ENCODE assay signal across 16 cellular contexts in genomic region chr15:100171411-100171810, GRCh38.
DNase-seq lines count a peak whose midpoint lies in the region; ATAC-seq and TF ChIP-seq lines count a peak whose summit lies in the region.
"Had no signal": no experiment of that assay in that cellular context is flagged by ENCODE, and none has a peak within 500 bp of the region (broad histone marks: within the 10 kb centered on the region; RNA-seq: fewer than 3 reads in every experiment).

No MANE protein-coding gene starts in this region.

- no peaks in the 10 kb centered on the region for H3K9me2 ChIP-seq in hepatocyte (replicated peaks; ENCODE audit: insufficient read depth)

- no peaks in the 10 kb centered on the region for H3K27me3 Mint-ChIP-seq in WTC11 (ENCODE audit: low read depth)
- H3K27me3 Mint-ChIP-seq: B cell; CD4-positive, alpha-beta T cell had no signal

- H3K9ac ChIP-seq in KMS-11 = no peak overlapping the region

- H3K27me3 ChIP-seq in KMS-11 (ENCODE audit: insufficient read depth, low read depth) = peaks cover 14% of the 10 kb centered on the region; the same call in 1 of the 2 replicates
- H3K27me3 ChIP-seq in hepatocyte = no peaks in the 10 kb centered on the region

- peaks cover 13% of the 10 kb centered on the region for H3K9me3 Mint-ChIP-seq in WTC11

- DNase-seq in caudate nucleus (lab: John Stamatoyannopoulos, UW) = no peak
- DNase-seq in hepatocyte (ENCODE audit: low spot score) = no peak
- peak; percentile 62 for DNase-seq in mesenteric fat pad (ENCODE audit: low spot score)
- no peak for DNase-seq in LoVo (ENCODE audit: low spot score)
- no peak for DNase-seq in UCSD-AML1 (lab: John Stamatoyannopoulos, UW; ENCODE audit: unreplicated experiment)
- DNase-seq in WTC11 (ENCODE audit: low spot score) = no peak
- DNase-seq: C1 segment of cervical spinal cord; Calu3; CD4-positive, alpha-beta T cell; DMS 273 treated with DMSO at 0.1 percent for 48 hours; GOT3; HFFc6 had no signal

- H3K36me3 Mint-ChIP-seq in WTC11 = no peaks in the 10 kb centered on the region; the same call in 1 of the 2 replicates

- ATAC-seq in GM21529 (IDR thresholded peaks at IDR 0.05; ENCODE audit: unreplicated experiment) = no peak
- ATAC-seq in WTC11 = no peak

- H2AFZ ChIP-seq in KMS-11 (ENCODE audit: low read depth) = no peak overlapping the region
- no peak overlapping the region for H2AFZ ChIP-seq in hepatocyte

- H3K27ac ChIP-seq in KMS-11 (no peak overlapping the region), caudate nucleus (ENCODE audit: low read depth, low read length) (peak overlapping the region; percentile 19), hepatocyte (peak overlapping the region; percentile 83)

- H3K4me2 ChIP-seq in KMS-11 (peak overlapping the region; percentile 76; the same call in 1 of the 2 replicates), hepatocyte (no peak overlapping the region)

- H3K4me1 ChIP-seq in KMS-11 (ENCODE audit: low read depth, poor library complexity, severe bottlenecking) (peaks cover 21% of the 10 kb centered on the region), hepatocyte (ENCODE audit: insufficient read depth) (peaks cover 31% of the 10 kb centered on the region)
- H3K4me1 ChIP-seq: HAP-1 had no signal

- CTCF ChIA-PET in WTC11 (lab: Charles Lee) = no interaction called here

- H3K4me1 Mint-ChIP-seq in WTC11 = peaks cover 6% of the 10 kb centered on the region; the same call in 1 of the 2 replicates
- H3K4me1 Mint-ChIP-seq: B cell had no signal

- H3K4me3 ChIP-seq in KMS-11 (IDR thresholded peaks at IDR 0.05; ENCODE audit: insufficient read depth, low read depth, low read length) = no peak overlapping the region
- H3K4me3 ChIP-seq in hepatocyte = no peak overlapping the region
- H3K4me3 ChIP-seq: HAP-1 had no signal

- H3K36me3 ChIP-seq in KMS-11 (ENCODE audit: insufficient read depth) (no peaks in the 10 kb centered on the region), hepatocyte (replicated peaks; ENCODE audit: insufficient read depth, low read depth) (no peaks in the 10 kb centered on the region)
- H3K36me3 ChIP-seq: HAP-1 had no signal

- H3K4me3 Mint-ChIP-seq in WTC11 = no peak overlapping the region
- H3K4me3 Mint-ChIP-seq: B cell; CD4-positive, alpha-beta T cell; HFFc6 had no signal

- 100% methylated on average over 5 of the region's 5 CpGs for WGBS in hepatocyte (ENCODE audit: low lambda C conversion rate, missing lambda C conversion rate)

- H3K79me2 ChIP-seq in KMS-11 (ENCODE audit: insufficient read depth, low read depth) (no peaks in the 10 kb centered on the region), hepatocyte (no peaks in the 10 kb centered on the region)

- no peaks in the 10 kb centered on the region for H3K9me3 ChIP-seq in hepatocyte (ENCODE audit: low read depth)
- H3K9me3 ChIP-seq: HAP-1 had no signal

- no peak overlapping the region for H3K27ac Mint-ChIP-seq in WTC11
- H3K27ac Mint-ChIP-seq: B cell; CD4-positive, alpha-beta T cell; HFFc6 had no signal

- POLR2A ChIA-PET in WTC11 (lab: Charles Lee) = no interaction called here

- TF ChIP-seq CTCF in KMS-11 (conservative IDR thresholded peaks at IDR 0.05; ENCODE audit: low read depth, low read length) (no peak), hepatocyte (IDR thresholded peaks at IDR 0.05; ENCODE audit: poor library complexity) (no peak), WTC11 (IDR thresholded peaks at IDR 0.05) (no peak)

- H4K20me1 ChIP-seq in KMS-11 (ENCODE audit: insufficient read depth) = peaks cover 6% of the 10 kb centered on the region; the same call in 1 of the 2 replicates
- H4K20me1 ChIP-seq in hepatocyte (ENCODE audit: insufficient read depth, poor library complexity, severe bottlenecking) = no peaks in the 10 kb centered on the region

TF ChIP-seq in WTC11, 78 proteins besides CTCF, POLR2A, EP300 and RAD21 (continues in another document):
- TF ChIP-seq USF2 (CRISPR knock-in tag; IDR thresholded peaks at IDR 0.05) (no peak), MLX (CRISPR knock-in tag; IDR thresholded peaks at IDR 0.05) (no peak), TP53 (CRISPR knock-in tag; IDR thresholded peaks at IDR 0.05) (no peak), TEAD1 (CRISPR knock-in tag; IDR thresholded peaks at IDR 0.05) (no peak), JUN (CRISPR knock-in tag; IDR thresholded peaks at IDR 0.05) (no peak), ATF2 (CRISPR knock-in tag; IDR thresholded peaks at IDR 0.05; ENCODE audit: borderline replicate concordance, low read depth) (no peak), SOX15 (CRISPR knock-in tag; IDR thresholded peaks at IDR 0.05) (no peak), RELA (CRISPR knock-in tag; IDR thresholded peaks at IDR 0.05; ENCODE audit: borderline replicate concordance) (no peak), ZBTB21 (CRISPR knock-in tag; IDR thresholded peaks at IDR 0.05; ENCODE audit: borderline replicate concordance) (no peak), ZNF232 (CRISPR knock-in tag; IDR thresholded peaks at IDR 0.05) (no peak), ERG (CRISPR knock-in tag; IDR thresholded peaks at IDR 0.05) (no peak), ZNF512 (CRISPR knock-in tag; IDR thresholded peaks at IDR 0.05; ENCODE audit: borderline replicate concordance) (no peak)
